9 cellular contexts compared by ENCODE assay signal in the genomic region with DNA sequence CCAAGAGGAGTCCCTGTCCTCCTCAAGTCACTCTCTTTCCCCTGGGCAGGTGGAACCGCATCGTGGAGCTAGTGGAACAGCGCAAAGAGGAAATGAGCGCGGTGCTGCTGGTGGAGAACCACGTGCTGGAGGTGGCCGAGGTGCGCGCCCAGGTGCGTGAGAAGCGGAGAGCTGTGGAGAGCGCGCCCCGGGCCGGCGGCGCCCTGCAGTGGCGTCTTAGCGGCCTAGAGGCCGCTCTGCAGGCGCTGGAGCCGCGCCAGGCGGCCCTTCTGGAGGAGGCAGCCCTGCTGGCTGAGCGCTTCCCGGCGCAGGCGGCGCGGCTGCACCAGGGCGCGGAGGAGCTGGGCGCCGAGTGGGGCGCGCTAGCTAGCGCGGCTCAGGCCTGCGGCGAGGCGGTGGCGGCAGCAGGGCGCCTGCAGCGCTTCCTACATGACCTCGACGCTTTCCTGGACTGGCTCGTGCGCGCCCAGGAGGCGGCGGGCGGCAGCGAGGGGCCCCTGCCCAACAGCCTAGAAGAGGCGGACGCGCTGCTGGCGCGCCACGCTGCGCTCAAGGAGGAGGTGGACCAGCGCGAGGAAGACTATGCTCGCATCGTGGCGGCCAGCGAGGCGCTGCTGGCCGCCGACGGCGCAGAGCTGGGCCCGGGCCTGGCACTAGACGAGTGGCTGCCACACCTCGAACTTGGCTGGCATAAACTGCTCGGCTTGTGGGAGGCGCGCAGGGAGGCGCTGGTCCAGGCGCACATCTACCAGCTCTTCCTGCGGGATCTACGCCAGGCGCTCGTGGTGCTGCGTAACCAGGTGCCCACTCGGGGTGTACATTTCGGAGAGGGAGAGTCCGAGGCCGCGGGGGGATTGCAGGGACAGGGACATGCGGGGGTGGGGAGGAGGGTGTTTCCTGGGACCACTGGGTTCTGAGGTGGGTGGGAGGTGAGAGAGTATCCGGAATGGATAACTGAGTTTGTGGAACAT. TPM values are rescaled to one million over a fixed set of nuclear protein-coding genes. Genes with fewer than 3 reads are reported as not detected.
DNase-seq lines count a peak whose midpoint lies in the region; ATAC-seq and TF ChIP-seq lines count a peak whose summit lies in the region.
"Had no signal": no experiment of that assay in that cellular context is flagged by ENCODE, and none has a peak within 500 bp of the region (broad histone marks: within the 10 kb centered on the region; RNA-seq: fewer than 3 reads in every experiment).

No MANE protein-coding gene starts in this region.

- H3K4me3 ChIP-seq in HUES6 (ENCODE audit: low read depth, low read length) (peak overlapping the region; percentile 45), cardiac fibroblast (replicated peaks in 1 of 2; ENCODE audit: low read depth in 2 of 2, low read length in 2 of 2) (no peak overlapping the region), lower lobe of right lung (no peak overlapping the region)

- H3K27me3 ChIP-seq in HUES6 (ENCODE audit: control insufficient read depth, insufficient read depth, low read length), result peaks cover 66% of the 10 kb centered on the region
- H3K27me3 ChIP-seq in lower lobe of right lung (ENCODE audit: low read depth), result peaks cover 28% of the 10 kb centered on the region

- H3K4me1 ChIP-seq in HUES6 (ENCODE audit: control insufficient read depth, insufficient read depth, low read length) (no peaks in the 10 kb centered on the region), lower lobe of right lung (peaks cover 9% of the 10 kb centered on the region)

- H3K27ac ChIP-seq in HUES6 (ENCODE audit: low read depth, low read length) (no peak overlapping the region), lower lobe of right lung (no peak overlapping the region)
- H3K27ac ChIP-seq: esophagus squamous epithelium had no signal

- peaks cover 3% of the 10 kb centered on the region; the same call in 1 of the 2 replicates for H3K9me3 ChIP-seq in HUES6 (ENCODE audit: control insufficient read depth, insufficient read depth, low read depth, low read length)
- no peaks in the 10 kb centered on the region for H3K9me3 ChIP-seq in lower lobe of right lung
- H3K9me3 ChIP-seq: esophagus squamous epithelium had no signal

- H3K36me3 ChIP-seq in HUES6 (ENCODE audit: control insufficient read depth, insufficient read depth, low read length) (no peaks in the 10 kb centered on the region), lower lobe of right lung (no peaks in the 10 kb centered on the region)
- H3K36me3 ChIP-seq: esophagus squamous epithelium had no signal

- no peak for TF ChIP-seq CTCF in cardiac fibroblast (IDR thresholded peaks at IDR 0.05; ENCODE audit: low read depth, low read length)
- TF ChIP-seq CTCF in lower lobe of right lung (IDR thresholded peaks at IDR 0.05), result no peak

- peak; percentile 53 to 75 for ATAC-seq in lower lobe of right lung
- no peak for ATAC-seq in HG03378 (IDR thresholded peaks at IDR 0.05; ENCODE audit: unreplicated experiment)

- DNase-seq in DMS 273 (lab: John Stamatoyannopoulos, UW; ENCODE audit: unreplicated experiment), result peak; percentile 95
- DNase-seq in cardiac fibroblast (ENCODE audit: low read depth in 2 of 2), result peak; percentile 37 to 61
- DNase-seq in lower lobe of right lung, result no peak
- no peak for DNase-seq in stimulated activated CD8-positive, alpha-beta memory T cell treated with anti-CD3 and anti-CD28 coated beads, Interleukin-4, amount 100 ng/mL, for 48 hours
- no peak for DNase-seq in midbrain (lab: John Stamatoyannopoulos, UW)
- no peak for DNase-seq in amniotic stem cell (lab: John Stamatoyannopoulos, UW)
- DNase-seq: esophagus squamous epithelium had no signal

- intact Hi-C loops in lower lobe of right lung (cut with DNase I), result no loop called here

- no peak overlapping the region for H3K9ac ChIP-seq in HUES6 (ENCODE audit: low read length)

RNA-seq across cellular contexts. Expression of a gene that starts 52.8 kb away (rescaled TPM):
- 0.53 TPM for total RNA-seq in lower lobe of right lung

RNA-seq across cellular contexts. Expression of a gene that starts 54.1 kb away (rescaled TPM):
- total RNA-seq in lower lobe of right lung, result 123 TPM

RNA-seq across cellular contexts. Expression of a gene that starts 57.0 kb away (rescaled TPM):
- total RNA-seq in lower lobe of right lung, result 91.2 TPM

Comparison
In these comparisons a context has a peak if more than half of its experiments do, and no peak if none do; other contexts are left out.
1. DNase-seq: peak in DMS 273 (single experiment) and cardiac fibroblast (2 of 2); none in lower lobe of right lung (single experiment), stimulated activated CD8-positive, alpha-beta memory T cell treated with anti-CD3 and anti-CD28 coated beads, Interleukin-4, amount 100 ng/mL, for 48 hours (single experiment), midbrain (single experiment) and amniotic stem cell (single experiment).